In the genomic region with DNA sequence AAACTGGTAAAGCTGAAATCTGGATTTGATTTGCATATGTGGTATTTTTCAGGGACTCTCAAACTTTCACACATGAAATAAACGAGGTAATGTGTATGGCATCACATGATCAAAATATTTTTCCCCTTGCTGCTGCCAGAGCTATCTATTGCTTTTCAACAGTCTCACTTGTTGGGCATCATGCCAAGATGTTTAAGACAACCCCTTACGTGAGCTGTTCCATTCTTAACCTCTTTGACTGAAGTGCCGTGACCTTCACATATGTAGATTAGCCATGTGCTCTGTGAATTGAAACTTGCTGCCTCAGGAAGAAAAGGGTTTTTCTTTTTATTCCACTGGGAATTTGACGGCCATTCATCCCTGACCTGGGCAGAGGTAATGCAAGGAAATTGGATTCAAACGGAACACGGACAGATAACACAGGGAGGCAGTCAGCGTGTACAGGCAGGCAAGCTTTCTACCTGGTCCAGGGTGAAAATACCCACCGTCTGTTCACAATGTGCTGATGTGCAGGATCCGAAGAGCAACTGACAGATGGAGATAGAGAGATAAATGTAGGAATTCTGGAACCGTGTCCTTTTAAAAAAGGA, we compare ENCODE assay signal across 1 cellular context.
TF ChIP-seq lines count a peak whose summit lies in the region.

No MANE protein-coding gene starts in this region.

TF ChIP-seq in HEK293, 187 proteins besides CTCF, POLR2A, EP300 and RAD21 (continued from another document and continues in another):
- TF ChIP-seq, protein P1, sequence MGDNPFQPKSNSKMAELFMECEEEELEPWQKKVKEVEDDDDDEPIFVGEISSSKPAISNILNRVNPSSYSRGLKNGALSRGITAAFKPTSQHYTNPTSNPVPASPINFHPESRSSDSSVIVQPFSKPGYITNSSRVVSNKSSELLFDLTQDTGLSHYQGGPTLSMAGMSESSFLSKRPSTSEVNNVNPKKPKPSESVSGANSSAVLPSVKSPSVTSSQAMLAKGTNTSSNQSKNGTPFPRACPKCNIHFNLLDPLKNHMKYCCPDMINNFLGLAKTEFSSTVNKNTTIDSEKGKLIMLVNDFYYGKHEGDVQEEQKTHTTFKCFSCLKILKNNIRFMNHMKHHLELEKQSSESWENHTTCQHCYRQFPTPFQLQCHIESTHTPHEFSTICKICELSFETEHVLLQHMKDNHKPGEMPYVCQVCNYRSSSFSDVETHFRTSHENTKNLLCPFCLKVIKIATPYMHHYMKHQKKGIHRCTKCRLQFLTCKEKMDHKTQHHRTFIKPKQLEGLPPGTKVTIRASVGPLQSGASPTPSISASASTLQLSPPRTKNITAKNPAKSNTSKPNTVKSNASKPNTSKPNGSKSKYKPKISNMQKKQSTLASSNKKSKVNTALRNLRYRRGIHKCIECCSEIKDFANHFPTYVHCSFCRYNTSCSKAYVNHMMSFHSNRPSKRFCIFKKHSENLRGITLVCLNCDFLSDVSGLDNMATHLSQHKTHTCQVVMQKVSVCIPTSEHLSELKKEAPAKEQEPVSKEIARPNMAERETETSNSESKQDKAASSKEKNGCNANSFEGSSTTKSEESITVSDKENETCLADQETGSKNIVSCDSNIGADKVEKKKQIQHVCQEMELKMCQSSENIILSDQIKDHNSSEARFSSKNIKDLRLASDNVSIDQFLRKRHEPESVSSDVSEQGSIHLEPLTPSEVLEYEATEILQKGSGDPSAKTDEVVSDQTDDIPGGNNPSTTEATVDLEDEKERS (tag by site-specific recombination; IDR thresholded peaks at IDR 0.05), result no peak
- no peak for TF ChIP-seq ZNF223 (tag by site-specific recombination; IDR thresholded peaks at IDR 0.05)
- TF ChIP-seq ZBTB20 (tag by site-specific recombination; IDR thresholded peaks at IDR 0.05), result no peak
- TF ChIP-seq ZNF416 (tag by site-specific recombination; IDR thresholded peaks at IDR 0.05), result no peak
- TF ChIP-seq ZNF501 (tag by site-specific recombination; IDR thresholded peaks at IDR 0.05), result no peak
- TF ChIP-seq, protein P2, sequence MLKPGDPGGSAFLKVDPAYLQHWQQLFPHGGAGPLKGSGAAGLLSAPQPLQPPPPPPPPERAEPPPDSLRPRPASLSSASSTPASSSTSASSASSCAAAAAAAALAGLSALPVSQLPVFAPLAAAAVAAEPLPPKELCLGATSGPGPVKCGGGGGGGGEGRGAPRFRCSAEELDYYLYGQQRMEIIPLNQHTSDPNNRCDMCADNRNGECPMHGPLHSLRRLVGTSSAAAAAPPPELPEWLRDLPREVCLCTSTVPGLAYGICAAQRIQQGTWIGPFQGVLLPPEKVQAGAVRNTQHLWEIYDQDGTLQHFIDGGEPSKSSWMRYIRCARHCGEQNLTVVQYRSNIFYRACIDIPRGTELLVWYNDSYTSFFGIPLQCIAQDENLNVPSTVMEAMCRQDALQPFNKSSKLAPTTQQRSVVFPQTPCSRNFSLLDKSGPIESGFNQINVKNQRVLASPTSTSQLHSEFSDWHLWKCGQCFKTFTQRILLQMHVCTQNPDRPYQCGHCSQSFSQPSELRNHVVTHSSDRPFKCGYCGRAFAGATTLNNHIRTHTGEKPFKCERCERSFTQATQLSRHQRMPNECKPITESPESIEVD (tag by site-specific recombination; IDR thresholded peaks at IDR 0.05), result peak; percentile 75
- no peak for TF ChIP-seq GFI1B (tag by site-specific recombination; IDR thresholded peaks at IDR 0.05)
- TF ChIP-seq ZNF404 (tag by site-specific recombination; IDR thresholded peaks at IDR 0.05), result no peak
- no peak for TF ChIP-seq BCL11B (tag by site-specific recombination; IDR thresholded peaks at IDR 0.05; ENCODE audit: low read depth)
- no peak for TF ChIP-seq SP2 (tag by site-specific recombination; IDR thresholded peaks at IDR 0.05)
- TF ChIP-seq SETDB1 (IDR thresholded peaks at IDR 0.05; ENCODE audit: insufficient read length, low read length), result no peak
- no peak for TF ChIP-seq ZSCAN23 (tag by site-specific recombination; IDR thresholded peaks at IDR 0.05)
- no peak for TF ChIP-seq EGR2 (tag by site-specific recombination; IDR thresholded peaks at IDR 0.05; ENCODE audit: low read depth)
- TF ChIP-seq ZNF302 (tag by site-specific recombination; IDR thresholded peaks at IDR 0.05; ENCODE audit: low read depth), result no peak
- TF ChIP-seq RBAK (tag by site-specific recombination; IDR thresholded peaks at IDR 0.05), result no peak
- TF ChIP-seq ZNF623 (tag by site-specific recombination; IDR thresholded peaks at IDR 0.05), result no peak
- peak; percentile 80 for TF ChIP-seq ZNF660 (tag by site-specific recombination; IDR thresholded peaks at IDR 0.05)
- TF ChIP-seq MYNN (tag by site-specific recombination; IDR thresholded peaks at IDR 0.05; ENCODE audit: borderline replicate concordance), result no peak
- peak; percentile 66 for TF ChIP-seq TCF7L2 (IDR thresholded peaks at IDR 0.05; ENCODE audit: borderline replicate concordance, low read depth, low read length)
- TF ChIP-seq, protein P3, sequence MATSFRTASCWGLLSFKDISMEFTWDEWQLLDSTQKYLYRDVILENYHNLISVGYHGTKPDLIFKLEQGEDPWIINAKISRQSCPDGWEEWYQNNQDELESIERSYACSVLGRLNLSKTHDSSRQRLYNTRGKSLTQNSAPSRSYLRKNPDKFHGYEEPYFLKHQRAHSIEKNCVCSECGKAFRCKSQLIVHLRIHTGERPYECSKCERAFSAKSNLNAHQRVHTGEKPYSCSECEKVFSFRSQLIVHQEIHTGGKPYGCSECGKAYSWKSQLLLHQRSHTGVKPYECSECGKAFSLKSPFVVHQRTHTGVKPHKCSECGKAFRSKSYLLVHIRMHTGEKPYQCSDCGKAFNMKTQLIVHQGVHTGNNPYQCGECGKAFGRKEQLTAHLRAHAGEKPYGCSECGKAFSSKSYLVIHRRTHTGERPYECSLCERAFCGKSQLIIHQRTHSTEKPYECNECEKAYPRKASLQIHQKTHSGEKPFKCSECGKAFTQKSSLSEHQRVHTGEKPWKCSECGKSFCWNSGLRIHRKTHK (tag by site-specific recombination; IDR thresholded peaks at IDR 0.05), result no peak
- no peak for TF ChIP-seq ZNF350 (tag by site-specific recombination; IDR thresholded peaks at IDR 0.05)
- peak; percentile 42; the same call in 1 of the 2 replicates for TF ChIP-seq ZNF843 (tag by site-specific recombination; IDR thresholded peaks at IDR 0.05)
- TF ChIP-seq ZNF561 (tag by site-specific recombination; IDR thresholded peaks at IDR 0.05; ENCODE audit: borderline replicate concordance), result peak; percentile 60; the same call in 1 of the 2 replicates
- no peak for TF ChIP-seq ZNF2 (tag by site-specific recombination; IDR thresholded peaks at IDR 0.05)
- TF ChIP-seq ZNF10 (tag by site-specific recombination; IDR thresholded peaks at IDR 0.05), result no peak
- TF ChIP-seq SP7 (tag by site-specific recombination; IDR thresholded peaks at IDR 0.05), result peak; percentile 40; the same call in 1 of the 2 replicates
- TF ChIP-seq, protein P4, sequence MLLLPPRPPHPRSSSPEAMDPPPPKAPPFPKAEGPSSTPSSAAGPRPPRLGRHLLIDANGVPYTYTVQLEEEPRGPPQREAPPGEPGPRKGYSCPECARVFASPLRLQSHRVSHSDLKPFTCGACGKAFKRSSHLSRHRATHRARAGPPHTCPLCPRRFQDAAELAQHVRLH (tag by site-specific recombination; IDR thresholded peaks at IDR 0.05), result 0 out of 2 replicates have a peak, but pooled peaks have one; percentile 28
- TF ChIP-seq, protein P5, sequence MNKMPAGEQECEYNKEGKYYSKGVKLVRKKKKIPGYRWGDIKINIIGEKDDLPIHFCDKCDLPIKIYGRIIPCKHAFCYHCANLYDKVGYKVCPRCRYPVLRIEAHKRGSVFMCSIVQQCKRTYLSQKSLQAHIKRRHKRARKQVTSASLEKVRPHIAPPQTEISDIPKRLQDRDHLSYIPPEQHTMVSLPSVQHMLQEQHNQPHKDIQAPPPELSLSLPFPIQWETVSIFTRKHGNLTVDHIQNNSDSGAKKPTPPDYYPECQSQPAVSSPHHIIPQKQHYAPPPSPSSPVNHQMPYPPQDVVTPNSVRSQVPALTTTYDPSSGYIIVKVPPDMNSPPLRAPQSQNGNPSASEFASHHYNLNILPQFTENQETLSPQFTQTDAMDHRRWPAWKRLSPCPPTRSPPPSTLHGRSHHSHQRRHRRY (tag by site-specific recombination; IDR thresholded peaks at IDR 0.05), result no peak
- peak; percentile 44; the same call in 1 of the 2 replicates for TF ChIP-seq ZNF600 (tag by site-specific recombination; IDR thresholded peaks at IDR 0.05)
- TF ChIP-seq, protein P6, sequence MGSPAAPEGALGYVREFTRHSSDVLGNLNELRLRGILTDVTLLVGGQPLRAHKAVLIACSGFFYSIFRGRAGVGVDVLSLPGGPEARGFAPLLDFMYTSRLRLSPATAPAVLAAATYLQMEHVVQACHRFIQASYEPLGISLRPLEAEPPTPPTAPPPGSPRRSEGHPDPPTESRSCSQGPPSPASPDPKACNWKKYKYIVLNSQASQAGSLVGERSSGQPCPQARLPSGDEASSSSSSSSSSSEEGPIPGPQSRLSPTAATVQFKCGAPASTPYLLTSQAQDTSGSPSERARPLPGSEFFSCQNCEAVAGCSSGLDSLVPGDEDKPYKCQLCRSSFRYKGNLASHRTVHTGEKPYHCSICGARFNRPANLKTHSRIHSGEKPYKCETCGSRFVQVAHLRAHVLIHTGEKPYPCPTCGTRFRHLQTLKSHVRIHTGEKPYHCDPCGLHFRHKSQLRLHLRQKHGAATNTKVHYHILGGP (tag by site-specific recombination; IDR thresholded peaks at IDR 0.05), result no peak
- TF ChIP-seq, protein P7, sequence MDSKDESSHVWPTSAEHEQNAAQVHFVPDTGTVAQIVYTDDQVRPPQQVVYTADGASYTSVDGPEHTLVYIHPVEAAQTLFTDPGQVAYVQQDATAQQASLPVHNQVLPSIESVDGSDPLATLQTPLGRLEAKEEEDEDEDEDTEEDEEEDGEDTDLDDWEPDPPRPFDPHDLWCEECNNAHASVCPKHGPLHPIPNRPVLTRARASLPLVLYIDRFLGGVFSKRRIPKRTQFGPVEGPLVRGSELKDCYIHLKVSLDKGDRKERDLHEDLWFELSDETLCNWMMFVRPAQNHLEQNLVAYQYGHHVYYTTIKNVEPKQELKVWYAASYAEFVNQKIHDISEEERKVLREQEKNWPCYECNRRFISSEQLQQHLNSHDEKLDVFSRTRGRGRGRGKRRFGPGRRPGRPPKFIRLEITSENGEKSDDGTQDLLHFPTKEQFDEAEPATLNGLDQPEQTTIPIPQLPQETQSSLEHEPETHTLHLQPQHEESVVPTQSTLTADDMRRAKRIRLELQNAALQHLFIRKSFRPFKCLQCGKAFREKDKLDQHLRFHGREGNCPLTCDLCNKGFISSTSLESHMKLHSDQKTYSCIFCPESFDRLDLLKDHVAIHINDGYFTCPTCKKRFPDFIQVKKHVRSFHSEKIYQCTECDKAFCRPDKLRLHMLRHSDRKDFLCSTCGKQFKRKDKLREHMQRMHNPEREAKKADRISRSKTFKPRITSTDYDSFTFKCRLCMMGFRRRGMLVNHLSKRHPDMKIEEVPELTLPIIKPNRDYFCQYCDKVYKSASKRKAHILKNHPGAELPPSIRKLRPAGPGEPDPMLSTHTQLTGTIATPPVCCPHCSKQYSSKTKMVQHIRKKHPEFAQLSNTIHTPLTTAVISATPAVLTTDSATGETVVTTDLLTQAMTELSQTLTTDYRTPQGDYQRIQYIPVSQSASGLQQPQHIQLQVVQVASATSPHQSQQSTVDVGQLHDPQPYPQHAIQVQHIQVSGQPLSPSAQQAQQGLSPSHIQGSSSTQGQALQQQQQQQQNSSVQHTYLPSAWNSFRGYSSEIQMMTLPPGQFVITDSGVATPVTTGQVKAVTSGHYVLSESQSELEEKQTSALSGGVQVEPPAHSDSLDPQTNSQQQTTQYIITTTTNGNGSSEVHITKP (tag by site-specific recombination; IDR thresholded peaks at IDR 0.05), result peak; percentile 92
- TF ChIP-seq ZNF549 (tag by site-specific recombination; IDR thresholded peaks at IDR 0.05), result no peak
- TF ChIP-seq ZNF132 (tag by site-specific recombination; IDR thresholded peaks at IDR 0.05; ENCODE audit: borderline replicate concordance), result no peak
- no peak for TF ChIP-seq ZNF510 (tag by site-specific recombination; IDR thresholded peaks at IDR 0.05; ENCODE audit: insufficient replicate concordance)
- peak; percentile 78 for TF ChIP-seq PRDM1 (tag by site-specific recombination; IDR thresholded peaks at IDR 0.05)
- TF ChIP-seq ZNF341 (tag by site-specific recombination; IDR thresholded peaks at IDR 0.05; ENCODE audit: low read depth), result peak; percentile 81
- TF ChIP-seq ZXDB (tag by site-specific recombination; IDR thresholded peaks at IDR 0.05), result no peak
- TF ChIP-seq GLIS2 (tag by site-specific recombination; IDR thresholded peaks at IDR 0.05), result no peak
- TF ChIP-seq, protein P8, sequence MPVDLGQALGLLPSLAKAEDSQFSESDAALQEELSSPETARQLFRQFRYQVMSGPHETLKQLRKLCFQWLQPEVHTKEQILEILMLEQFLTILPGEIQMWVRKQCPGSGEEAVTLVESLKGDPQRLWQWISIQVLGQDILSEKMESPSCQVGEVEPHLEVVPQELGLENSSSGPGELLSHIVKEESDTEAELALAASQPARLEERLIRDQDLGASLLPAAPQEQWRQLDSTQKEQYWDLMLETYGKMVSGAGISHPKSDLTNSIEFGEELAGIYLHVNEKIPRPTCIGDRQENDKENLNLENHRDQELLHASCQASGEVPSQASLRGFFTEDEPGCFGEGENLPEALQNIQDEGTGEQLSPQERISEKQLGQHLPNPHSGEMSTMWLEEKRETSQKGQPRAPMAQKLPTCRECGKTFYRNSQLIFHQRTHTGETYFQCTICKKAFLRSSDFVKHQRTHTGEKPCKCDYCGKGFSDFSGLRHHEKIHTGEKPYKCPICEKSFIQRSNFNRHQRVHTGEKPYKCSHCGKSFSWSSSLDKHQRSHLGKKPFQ (tag by site-specific recombination; IDR thresholded peaks at IDR 0.05), result peak; percentile 45; the same call in 1 of the 2 replicates
- no peak for TF ChIP-seq ZNF24 (tag by site-specific recombination; IDR thresholded peaks at IDR 0.05)
- TF ChIP-seq ZNF830 (tag by site-specific recombination; IDR thresholded peaks at IDR 0.05; ENCODE audit: low read depth), result no peak
- TF ChIP-seq SCRT2 (tag by site-specific recombination; IDR thresholded peaks at IDR 0.05), result peak; percentile 48
- TF ChIP-seq ZIC2 (tag by site-specific recombination; IDR thresholded peaks at IDR 0.05), result no peak
- no peak for TF ChIP-seq ZNF426 (tag by site-specific recombination; IDR thresholded peaks at IDR 0.05)
- TF ChIP-seq ZNF529 (tag by site-specific recombination; IDR thresholded peaks at IDR 0.05; ENCODE audit: insufficient replicate concordance), result no peak
- TF ChIP-seq, protein P9, sequence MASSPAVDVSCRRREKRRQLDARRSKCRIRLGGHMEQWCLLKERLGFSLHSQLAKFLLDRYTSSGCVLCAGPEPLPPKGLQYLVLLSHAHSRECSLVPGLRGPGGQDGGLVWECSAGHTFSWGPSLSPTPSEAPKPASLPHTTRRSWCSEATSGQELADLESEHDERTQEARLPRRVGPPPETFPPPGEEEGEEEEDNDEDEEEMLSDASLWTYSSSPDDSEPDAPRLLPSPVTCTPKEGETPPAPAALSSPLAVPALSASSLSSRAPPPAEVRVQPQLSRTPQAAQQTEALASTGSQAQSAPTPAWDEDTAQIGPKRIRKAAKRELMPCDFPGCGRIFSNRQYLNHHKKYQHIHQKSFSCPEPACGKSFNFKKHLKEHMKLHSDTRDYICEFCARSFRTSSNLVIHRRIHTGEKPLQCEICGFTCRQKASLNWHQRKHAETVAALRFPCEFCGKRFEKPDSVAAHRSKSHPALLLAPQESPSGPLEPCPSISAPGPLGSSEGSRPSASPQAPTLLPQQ (tag by site-specific recombination; IDR thresholded peaks at IDR 0.05), result 0 out of 2 replicates have a peak, but pooled peaks have one; percentile 48
- no peak for TF ChIP-seq ZNF747 (tag by site-specific recombination; IDR thresholded peaks at IDR 0.05)
- TF ChIP-seq ZSCAN30 (tag by site-specific recombination; IDR thresholded peaks at IDR 0.05), result peak; percentile 11; the same call in 1 of the 2 replicates
- TF ChIP-seq BCL11A (tag by site-specific recombination; IDR thresholded peaks at IDR 0.05; ENCODE audit: low read depth), result peak; percentile 26; the same call in 1 of the 2 replicates
- TF ChIP-seq ZNF776 (tag by site-specific recombination; IDR thresholded peaks at IDR 0.05; ENCODE audit: borderline replicate concordance), result no peak
